7 cellular contexts compared by ENCODE assay signal in genomic region chr7:1336509-1336908, GRCh38.
"Had no signal": no experiment of that assay in that cellular context is flagged by ENCODE, and none has a peak within 500 bp of the region (broad histone marks: within the 10 kb centered on the region; RNA-seq: fewer than 3 reads in every experiment).

No MANE protein-coding gene starts in this region.

- ATAC-seq: GM12878 had no signal

- H3K4me3 ChIP-seq: GM12878 had no signal

- FAIRE-seq: GM12878, GM12891, GM12892, GM18507, GM19239 had no signal

- DNase-seq: GDM1, GF-D8 had no signal
